23 cellular contexts compared by ENCODE assay signal in the genomic region with DNA sequence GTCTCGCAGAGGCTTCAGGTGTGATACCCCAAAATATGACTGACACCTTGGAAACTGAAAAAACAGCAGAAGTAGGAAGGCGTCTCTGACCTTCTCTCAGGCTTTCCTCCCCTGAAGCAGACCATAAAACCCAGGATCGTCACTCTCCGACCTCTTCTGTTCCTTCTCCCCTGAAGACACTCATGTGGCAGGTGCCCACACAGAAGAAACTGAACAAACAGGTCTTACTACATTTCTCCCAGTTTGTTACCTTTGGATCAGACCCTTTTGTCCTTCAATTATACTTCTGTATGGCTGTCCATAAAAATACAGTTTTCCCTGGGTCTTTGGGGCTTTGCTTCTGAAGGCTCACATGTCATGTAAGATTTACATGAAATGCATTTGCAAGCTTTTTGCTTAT. TPM values are rescaled to one million over a fixed set of nuclear protein-coding genes. Genes with fewer than 3 reads are reported as not detected.
"Had no signal": no experiment of that assay in that cellular context is flagged by ENCODE, and none has a peak within 500 bp of the region (broad histone marks: within the 10 kb centered on the region; RNA-seq: fewer than 3 reads in every experiment).

No MANE protein-coding gene starts in this region.

- H3K4me1 ChIP-seq: adrenal gland, left ventricle myocardium inferior, transverse colon, uterus had no signal

- ATAC-seq: naive thymus-derived CD8-positive, alpha-beta T cell; sciatic nerve; stimulated activated effector memory CD8-positive, alpha-beta T cell treated with anti-CD3 and anti-CD28 coated beads, Interleukin-12 subunit alpha, Interleukin-12 subunit beta, amount 100 ng/mL, for 72 hours; stimulated activated naive CD8-positive, alpha-beta T cell treated with anti-CD3 and anti-CD28 coated beads, Interleukin-15, amount 100 ng/mL, for 72 hours had no signal

- FAIRE-seq: astrocyte, small intestine, TTC549 had no signal

- H3K27me3 ChIP-seq: adrenal gland, suprapubic skin, uterus had no signal

- H3K27ac ChIP-seq: adrenal gland, left ventricle myocardium inferior, suprapubic skin, transverse colon, uterus had no signal

- H3K36me3 ChIP-seq: adrenal gland, left ventricle myocardium inferior, suprapubic skin, transverse colon, uterus had no signal

- H3K9me3 ChIP-seq: adrenal gland, left ventricle myocardium inferior, suprapubic skin, transverse colon, uterus had no signal

- H3K4me3 ChIP-seq: adrenal gland, left ventricle myocardium inferior, suprapubic skin, transverse colon, uterus had no signal

- DNase-seq: activated CD4-positive, alpha-beta T cell treated with anti-CD3 and anti-CD28 coated beads for 1 hour; activated CD4-positive, alpha-beta T cell treated with anti-CD3 and anti-CD28 coated beads, Interleukin-2, amount 50 U/mL, for 1 hour; activated naive CD4-positive, alpha-beta T cell; activated T-cell treated with anti-CD3 and anti-CD28 coated beads, Interleukin-2, amount 50 U/mL, for 24 hours; adrenal gland; central memory CD4-positive, alpha-beta T cell; dermis blood vessel endothelial cell; effector CD8-positive, alpha-beta T cell; foreskin melanocyte; immature natural killer cell; kidney glomerular epithelial cell; left ventricle myocardium inferior; naive thymus-derived CD8-positive, alpha-beta T cell; small intestine; stimulated activated CD4-positive, alpha-beta T cell treated with anti-CD3 and anti-CD28 coated beads, Interleukin-2, amount 100 ng/mL, for 24 hours; stimulated activated naive CD8-positive, alpha-beta T cell treated with anti-CD3 and anti-CD28 coated beads, Interleukin-15, amount 100 ng/mL, for 72 hours; transverse colon; uterus had no signal

RNA-seq across cellular contexts. Expression of gene PRUNE2, which starts 10.3 kb away (rescaled TPM):
- total RNA-seq: naive thymus-derived CD8-positive, alpha-beta T cell had no signal
- polyA plus RNA-seq: naive thymus-derived CD8-positive, alpha-beta T cell had no signal
